In the genomic region with DNA sequence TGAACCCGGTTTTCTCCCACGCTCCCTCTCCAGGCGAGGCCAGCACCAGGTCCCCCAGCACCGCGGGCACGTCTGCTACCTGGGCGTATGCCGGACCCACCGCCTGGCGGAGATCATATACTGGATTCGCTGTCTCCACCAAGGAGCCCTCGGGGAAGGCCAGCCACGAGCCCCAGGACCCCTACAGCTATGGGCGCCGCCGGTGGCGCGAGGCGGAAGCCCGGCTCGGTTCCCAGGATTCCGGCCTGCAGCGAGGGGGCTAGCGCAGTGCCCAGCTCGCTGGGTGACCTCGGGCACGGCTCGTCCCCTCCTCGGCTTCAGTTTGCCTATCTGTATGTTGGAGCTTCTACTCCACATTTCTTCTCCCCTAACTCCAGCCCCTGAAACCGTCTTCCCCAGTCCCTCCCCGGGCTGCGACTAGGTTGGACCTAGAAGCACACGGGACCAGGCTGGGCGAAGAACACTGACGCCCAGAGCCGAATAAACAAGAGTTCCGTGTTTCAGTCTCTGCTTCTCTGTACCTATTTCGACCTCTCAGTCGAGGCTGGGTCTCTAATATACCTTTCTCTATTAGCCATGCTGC, we compare ENCODE assay signal across 8 cellular contexts. TPM values are rescaled to one million over a fixed set of nuclear protein-coding genes. Genes with fewer than 3 reads are reported as not detected.
DNase-seq lines count a peak whose midpoint lies in the region; ATAC-seq and TF ChIP-seq lines count a peak whose summit lies in the region.

No MANE protein-coding gene starts in this region.

- DNase-seq in DND-41 (no peak), left cardiac atrium (no peak), retinal pigment epithelial cell (ENCODE audit: low read depth) (no peak), occipital lobe (lab: John Stamatoyannopoulos, UW) (no peak), AG08396 (ENCODE audit: low spot score) (no peak), NCI-H1930 (lab: John Stamatoyannopoulos, UW) (no peak)
- DNase-seq in activated CD4-positive, alpha-beta memory T cell treated with anti-CD3 and anti-CD28 coated beads for 36 hours: no peak

- CTCF ChIA-PET in activated CD4-positive, alpha-beta memory T cell treated with anti-CD3 and anti-CD28 coated beads for 36 hours (lab: Charles Lee): interaction anchor here (0.6 to 1.6 kb wide), 2 partner anchors 14 to 889 kb away, joined by 3 read pairs; no protein-coding TSS in a partner anchor

- H3K36me3 Mint-ChIP-seq in activated CD4-positive, alpha-beta memory T cell treated with anti-CD3 and anti-CD28 coated beads for 36 hours: peaks cover 29% of the 10 kb centered on the region

- POLR2A ChIA-PET in activated CD4-positive, alpha-beta memory T cell treated with anti-CD3 and anti-CD28 coated beads for 36 hours (lab: Charles Lee): interaction anchor here (0.7 to 2.0 kb wide), 2 partner anchors 12 to 13 kb away, joined by 3 to 6 read pairs; a partner anchor contains a TSS

- peaks cover 15% of the 10 kb centered on the region for H3K27me3 Mint-ChIP-seq in activated CD4-positive, alpha-beta memory T cell treated with anti-CD3 and anti-CD28 coated beads for 36 hours

- no peaks in the 10 kb centered on the region for H3K79me2 ChIP-seq in DND-41 (ENCODE audit: insufficient read depth, low read length)

- TF ChIP-seq CTCF in DND-41 (IDR thresholded peaks at IDR 0.05; ENCODE audit: borderline replicate concordance, extremely low read depth, low read length, poor library complexity, severe bottlenecking): no peak
- TF ChIP-seq CTCF in retinal pigment epithelial cell (conservative IDR thresholded peaks at IDR 0.05; ENCODE audit: low read depth, low read length): no peak

- H3K4me3 Mint-ChIP-seq in activated CD4-positive, alpha-beta memory T cell treated with anti-CD3 and anti-CD28 coated beads for 36 hours: peak overlapping the region; percentile 75

- H3K4me1 ChIP-seq in DND-41 (ENCODE audit: insufficient read depth, low read length): no peaks in the 10 kb centered on the region

- no peak overlapping the region for H3K9ac ChIP-seq in DND-41 (ENCODE audit: low read depth, low read length)

- no peak overlapping the region for H3K27ac Mint-ChIP-seq in activated CD4-positive, alpha-beta memory T cell treated with anti-CD3 and anti-CD28 coated beads for 36 hours

- ATAC-seq in DND-41 (ENCODE audit: insufficient read depth, low read depth) (peak; percentile 22), left cardiac atrium (peak; percentile 11 to 13), GM18861 (IDR thresholded peaks at IDR 0.05; ENCODE audit: unreplicated experiment) (no peak)

- no peak overlapping the region for H3K4me3 ChIP-seq in DND-41 (ENCODE audit: low read depth in 1 of 2, low read length in 2 of 2)
- H3K4me3 ChIP-seq in retinal pigment epithelial cell (ENCODE audit: low read length): peak overlapping the region; percentile 68

- peaks cover 35% of the 10 kb centered on the region for H4K20me1 ChIP-seq in DND-41 (ENCODE audit: insufficient read depth, low read length)

- H3K27me3 ChIP-seq in DND-41 (ENCODE audit: insufficient read depth, low read length, poor library complexity): no peaks in the 10 kb centered on the region

- no peaks in the 10 kb centered on the region for H3K9me3 Mint-ChIP-seq in activated CD4-positive, alpha-beta memory T cell treated with anti-CD3 and anti-CD28 coated beads for 36 hours

- no peak overlapping the region for H2AFZ ChIP-seq in DND-41 (ENCODE audit: low read depth, low read length)

- H3K27ac ChIP-seq in DND-41 (ENCODE audit: low read length): no peak overlapping the region

- H3K4me1 Mint-ChIP-seq in activated CD4-positive, alpha-beta memory T cell treated with anti-CD3 and anti-CD28 coated beads for 36 hours (ENCODE audit: low read depth): peaks cover 16% of the 10 kb centered on the region

- H3K4me2 ChIP-seq in DND-41 (ENCODE audit: insufficient read depth, low read length): no peak overlapping the region

- H3K36me3 ChIP-seq in DND-41 (ENCODE audit: insufficient read depth, low read length): peaks cover 42% of the 10 kb centered on the region

- intact Hi-C loops in activated CD4-positive, alpha-beta memory T cell treated with anti-CD3 and anti-CD28 coated beads for 36 hours (cut with micrococcal nuclease): no loop called here
- intact Hi-C loops in left cardiac atrium (cut with DNase I): loop anchor here in 1 of 2 donors (5.0 kb wide), 1 partner anchor 72 kb away; a partner anchor contains a TSS

- no peaks in the 10 kb centered on the region for H3K9me3 ChIP-seq in DND-41 (ENCODE audit: insufficient read depth, low read length, severe bottlenecking)

RNA-seq across cellular contexts. Expression of a gene that starts 0.8 kb away (rescaled TPM):
- 1 to 10 TPM; 1.4 to 1.6 TPM for total RNA-seq in activated CD4-positive, alpha-beta memory T cell treated with anti-CD3 and anti-CD28 coated beads for 36 hours
- total RNA-seq in left cardiac atrium: 1 to 10 TPM; 4.7 to 5.1 TPM
- total RNA-seq in occipital lobe: 42.1 TPM

RNA-seq across cellular contexts. Expression of a gene that starts 0.8 kb away (rescaled TPM):
- total RNA-seq in activated CD4-positive, alpha-beta memory T cell treated with anti-CD3 and anti-CD28 coated beads for 36 hours: 1 to 10 TPM; 2.9 to 3.0 TPM
- total RNA-seq in left cardiac atrium (1 to 10 TPM; 1.1 to 1.2 TPM), occipital lobe (0.78 TPM)

RNA-seq across cellular contexts. Expression of a gene that starts 13.1 kb away (rescaled TPM):
- total RNA-seq in activated CD4-positive, alpha-beta memory T cell treated with anti-CD3 and anti-CD28 coated beads for 36 hours: 100 to 1,000 TPM; 315 to 325 TPM
- total RNA-seq in left cardiac atrium (100 to 1,000 TPM; 137 to 159 TPM), occipital lobe (177 TPM)

RNA-seq across cellular contexts. Expression of a gene that starts 24.4 kb away (rescaled TPM):
- 10 to 100 TPM; 87.2 to 89.1 TPM for total RNA-seq in activated CD4-positive, alpha-beta memory T cell treated with anti-CD3 and anti-CD28 coated beads for 36 hours
- total RNA-seq in left cardiac atrium (10 to 100 TPM; 12.0 to 12.5 TPM), occipital lobe (not detected)

RNA-seq across cellular contexts. Expression of a gene that starts 24.5 kb away (rescaled TPM):
- total RNA-seq in activated CD4-positive, alpha-beta memory T cell treated with anti-CD3 and anti-CD28 coated beads for 36 hours: 100 to 1,000 TPM; 143 to 156 TPM
- total RNA-seq in left cardiac atrium (10 to 100 TPM; 46.3 to 48.1 TPM), occipital lobe (8.1 TPM)
